ENCODE assay signal across 26 cellular contexts in the genomic region with DNA sequence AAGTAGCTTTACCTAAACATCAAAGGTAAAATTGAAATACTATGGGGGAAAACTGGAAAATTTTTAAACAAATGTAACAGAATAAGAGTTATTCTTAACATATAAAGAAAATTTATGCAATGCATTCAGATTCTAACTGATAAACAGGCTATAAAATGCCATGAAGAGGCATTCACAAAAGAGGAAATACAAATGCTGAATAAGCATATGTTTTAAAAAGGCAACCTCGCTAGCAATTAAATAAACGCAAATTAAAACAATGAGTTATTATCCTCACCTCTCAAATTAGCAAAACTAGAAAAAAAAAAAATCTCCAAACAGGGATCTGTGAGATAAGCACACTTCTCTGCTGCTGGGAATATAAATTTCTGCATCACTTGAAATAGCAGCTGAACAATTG.
DNase-seq lines count a peak whose midpoint lies in the region; ATAC-seq, FAIRE-seq and TF ChIP-seq lines count a peak whose summit lies in the region.
"Had no signal": no experiment of that assay in that cellular context is flagged by ENCODE, and none has a peak within 500 bp of the region (broad histone marks: within the 10 kb centered on the region; RNA-seq: fewer than 3 reads in every experiment).

No MANE protein-coding gene starts in this region.

- no peak overlapping the region for H2AK5ac ChIP-seq in H1 (ENCODE audit: low read depth, low read length)

- no peak overlapping the region for H3K4ac ChIP-seq in H1 (replicated peaks; ENCODE audit: insufficient read length, low read depth, low read length)

- no peak overlapping the region for H3K4me3 Mint-ChIP-seq in activated naive CD8-positive, alpha-beta T cell treated with anti-CD3 and anti-CD28 coated beads, Interleukin-2, amount 50 U/mL, for 24 hours
- H3K4me3 Mint-ChIP-seq: CD14-positive monocyte; CD4-positive, alpha-beta memory T cell; CD4-positive, CD25-positive, alpha-beta regulatory T cell; CD8-positive, alpha-beta memory T cell had no signal

- H3K4me1 ChIP-seq in HepG2 (ENCODE audit: insufficient read depth, low read length) (no peaks in the 10 kb centered on the region), right lobe of liver (peaks cover 0 to 22% (median 0%) of the 10 kb centered on the region in 4 donors), H1 (replicated peaks in 1 of 4; ENCODE audit: control insufficient read depth in 3 of 4, insufficient read depth in 4 of 4, low read length in 3 of 4) (no peaks in the 10 kb centered on the region)
- H3K4me1 ChIP-seq: BE2C, BLaER1 had no signal

- no peak overlapping the region for H3K4me3 ChIP-seq in HepG2 (replicated peaks in 1 of 3; ENCODE audit: insufficient read depth in 1 of 3, low read depth in 2 of 3, low read length in 3 of 3)
- H3K4me3 ChIP-seq in right lobe of liver, result no peak overlapping the region
- H3K4me3 ChIP-seq in SK-N-MC, result no peak overlapping the region
- no peak overlapping the region for H3K4me3 ChIP-seq in H1 (ENCODE audit: extremely low read depth in 1 of 4, insufficient read depth in 2 of 4, low read depth in 3 of 4, low read length in 4 of 4)
- H3K4me3 ChIP-seq: BLaER1, GM12878 had no signal

- in situ Hi-C loops in HepG2 (cut with HindIII; ENCODE audit: extremely low pct_ligation_motif_present, low pct_unique_long_range_greater_than_20kb), result no loop called here

- H4K20me1 ChIP-seq in HepG2 (ENCODE audit: insufficient read depth, low read length), result no peaks in the 10 kb centered on the region
- no peaks in the 10 kb centered on the region for H4K20me1 ChIP-seq in H1 (replicated peaks in 1 of 2; ENCODE audit: control insufficient read depth in 1 of 2, insufficient read depth in 2 of 2, low read length in 2 of 2)
- H4K20me1 ChIP-seq: BLaER1 had no signal

- H3K14ac ChIP-seq in H1 (ENCODE audit: insufficient read length), result no peak overlapping the region

- POLR2A ChIA-PET in HepG2 (lab: Yijun Ruan, JAX), result no interaction called here
- POLR2A ChIA-PET in H1 (lab: Charles Lee; ENCODE audit: partially characterized antibody), result no interaction called here

- no peak overlapping the region for H3K27ac Mint-ChIP-seq in activated naive CD8-positive, alpha-beta T cell treated with anti-CD3 and anti-CD28 coated beads, Interleukin-2, amount 50 U/mL, for 24 hours
- H3K27ac Mint-ChIP-seq: CD14-positive monocyte; CD4-positive, alpha-beta memory T cell; CD4-positive, CD25-positive, alpha-beta regulatory T cell; CD8-positive, alpha-beta memory T cell had no signal

- H2AFZ ChIP-seq in HepG2 (ENCODE audit: low read length), result no peak overlapping the region
- H2AFZ ChIP-seq in H1 (ENCODE audit: low read length), result no peak overlapping the region

- FAIRE-seq in HepG2 (lab: Jason Lieb, UNC) (no peak), H1 (lab: Jason Lieb, UNC) (no peak)
- FAIRE-seq: GM12878, GM12892, GM18507 had no signal

- H2BK15ac ChIP-seq in H1 (ENCODE audit: low read length), result no peak overlapping the region

- DNase-seq in HepG2 (ENCODE audit: low spot score) (no peak), right lobe of liver (no peak), SK-N-MC (ENCODE audit: low read depth, low spot score) (peak; percentile 30), H1 (ENCODE audit: low read depth in 1 of 2, low spot score in 2 of 2) (no peak), MV-4-11 (lab: John Stamatoyannopoulos, UW) (no peak)
- DNase-seq in activated naive CD8-positive, alpha-beta T cell treated with anti-CD3 and anti-CD28 coated beads, Interleukin-2, amount 50 U/mL, for 24 hours, result no peak
- DNase-seq: ACHN; BE2C; C1 segment of cervical spinal cord; CD4-positive, alpha-beta memory T cell; CD4-positive, CD25-positive, alpha-beta regulatory T cell; CD8-positive, alpha-beta memory T cell; COR-L47; DMS 273 treated with DMSO at 0.1 percent for 48 hours; DMS153; DMS53; DMS79; DND-41; EL; GDM1 had no signal

- TF ChIP-seq RAD21 in HepG2 (CRISPR knock-in tag; IDR thresholded peaks at IDR 0.05) (no peak), H1 (IDR thresholded peaks at IDR 0.05 in 1 of 2, conservative IDR thresholded peaks at IDR 0.05 in 1 of 2; ENCODE audit: low read depth in 2 of 2, low read length in 2 of 2) (no peak)

- no peak overlapping the region for H3K4me2 ChIP-seq in HepG2 (ENCODE audit: low read depth, low read length)
- no peak overlapping the region for H3K4me2 ChIP-seq in H1 (ENCODE audit: insufficient read depth in 1 of 2, low read depth in 2 of 2, low read length in 2 of 2)
- H3K4me2 ChIP-seq: BLaER1 had no signal

- no TSS peak for BruUV-seq in HepG2 (replicated peaks; lab: Mats Ljungman, UMichigan)

- peaks cover 7% of the 10 kb centered on the region for H3K9me3 Mint-ChIP-seq in activated naive CD8-positive, alpha-beta T cell treated with anti-CD3 and anti-CD28 coated beads, Interleukin-2, amount 50 U/mL, for 24 hours

- H4K8ac ChIP-seq in H1 (ENCODE audit: extremely low read depth, insufficient read depth, low read length), result no peak overlapping the region

- no peaks in the 10 kb centered on the region for H3K36me3 Mint-ChIP-seq in activated naive CD8-positive, alpha-beta T cell treated with anti-CD3 and anti-CD28 coated beads, Interleukin-2, amount 50 U/mL, for 24 hours (ENCODE audit: low read depth)
- H3K36me3 Mint-ChIP-seq: CD14-positive monocyte; CD4-positive, alpha-beta memory T cell; CD4-positive, CD25-positive, alpha-beta regulatory T cell had no signal

- no peaks in the 10 kb centered on the region for H3K23me2 ChIP-seq in H1 (ENCODE audit: low read depth, low read length)

- intact Hi-C loops in HepG2 (cut with micrococcal nuclease; ENCODE audit: unreplicated experiment) (no loop called here), right lobe of liver (cut with DNase I) (no loop called here)

- no peak overlapping the region for H3K23ac ChIP-seq in H1 (ENCODE audit: insufficient read length)

- H3K4me1 Mint-ChIP-seq in activated naive CD8-positive, alpha-beta T cell treated with anti-CD3 and anti-CD28 coated beads, Interleukin-2, amount 50 U/mL, for 24 hours, result no peaks in the 10 kb centered on the region
- H3K4me1 Mint-ChIP-seq: CD14-positive monocyte; CD4-positive, alpha-beta memory T cell; CD4-positive, CD25-positive, alpha-beta regulatory T cell; CD8-positive, alpha-beta memory T cell had no signal

- 0% methylated on average over 2 of the region's 2 CpGs for WGBS in HepG2 (ENCODE audit: low lambda C conversion rate)
- WGBS in right lobe of liver (ENCODE audit: insufficient coverage, low coverage, low lambda C conversion rate, missing lambda C conversion rate), result 74% methylated on average over 2 of the region's 2 CpGs
- 80% methylated on average over 2 of the region's 2 CpGs; no CpG with 5 or more reads in 1 of the 2 experiments for WGBS in H1 (ENCODE audit: extremely low coverage in 1 of 2, insufficient coverage in 1 of 2, insufficient read length in 1 of 2, insufficient replicate concordance in 2 of 2, low coverage in 1 of 2, low lambda C conversion rate in 2 of 2, missing lambda C conversion rate in 1 of 2), 2 experiments

- H3K56ac ChIP-seq in H1 (replicated peaks; ENCODE audit: insufficient read length, low read depth, low read length), result no peak overlapping the region

- TF ChIP-seq POLR2A in HepG2 (IDR thresholded peaks at IDR 0.05; ENCODE audit: insufficient read depth in 1 of 2, low read depth in 2 of 2, low read length in 2 of 2) (no peak), right lobe of liver (IDR thresholded peaks at IDR 0.05) (no peak), H1 (IDR thresholded peaks at IDR 0.05; ENCODE audit: control extremely low read depth in 1 of 2, low read depth in 2 of 2, low read length in 2 of 2) (no peak)

- H3K27me3 ChIP-seq in HepG2 (ENCODE audit: control insufficient read depth in 1 of 2, insufficient read depth in 2 of 2, low read length in 2 of 2) (no peaks in the 10 kb centered on the region), right lobe of liver (no peaks in the 10 kb centered on the region), H1 (replicated peaks in 1 of 4; ENCODE audit: control insufficient read depth in 3 of 4, extremely low read depth in 1 of 4, insufficient read depth in 3 of 4, low read length in 3 of 4) (no peaks in the 10 kb centered on the region)
- H3K27me3 ChIP-seq: BE2C, BLaER1 had no signal

- H2BK5ac ChIP-seq in H1 (ENCODE audit: low read depth, low read length), result no peak overlapping the region

- H2BK120ac ChIP-seq in H1 (replicated peaks; ENCODE audit: low read depth, low read length), result no peak overlapping the region

- ATAC-seq in HepG2 (no peak), right lobe of liver (no peak)
- no peak for ATAC-seq in activated naive CD8-positive, alpha-beta T cell treated with anti-CD3 and anti-CD28 coated beads, Interleukin-2, amount 50 U/mL, for 24 hours
- ATAC-seq: GM12878 had no signal

- TF ChIP-seq CTCF in HepG2 (CRISPR knock-in tag; IDR thresholded peaks at IDR 0.05), result no peak
- TF ChIP-seq CTCF in right lobe of liver (IDR thresholded peaks at IDR 0.05), result no peak
- no peak for TF ChIP-seq CTCF in H1 (IDR thresholded peaks at IDR 0.05; ENCODE audit: control extremely low read depth in 1 of 3, insufficient read depth in 1 of 3, low read depth in 1 of 3, low read length in 3 of 3)

- no peak overlapping the region for H4K5ac ChIP-seq in H1 (ENCODE audit: insufficient read length, low read depth, low read length)

- no peak for TF ChIP-seq EP300 in HepG2 (IDR thresholded peaks at IDR 0.05; ENCODE audit: low read depth in 2 of 2, low read length in 2 of 2)
- no peak for TF ChIP-seq EP300 in HepG2 (CRISPR knock-in tag; IDR thresholded peaks at IDR 0.05; ENCODE audit: borderline replicate concordance)
- no peak for TF ChIP-seq EP300 in H1 (IDR thresholded peaks at IDR 0.05; ENCODE audit: borderline replicate concordance in 1 of 2, low read depth in 2 of 2, low read length in 2 of 2)

- no peaks in the 10 kb centered on the region for H3K79me2 ChIP-seq in HepG2 (ENCODE audit: insufficient read depth, low read length)
- no peaks in the 10 kb centered on the region for H3K79me2 ChIP-seq in H1 (ENCODE audit: control insufficient read depth in 1 of 2, insufficient read depth in 2 of 2, low read length in 2 of 2)

- no peak overlapping the region for H3K9ac ChIP-seq in HepG2 (ENCODE audit: insufficient read depth, low read depth, low read length)
- H3K9ac ChIP-seq in SK-N-MC (ENCODE audit: insufficient read length), result no peak overlapping the region
- no peak overlapping the region for H3K9ac ChIP-seq in H1 (replicated peaks in 1 of 4; ENCODE audit: extremely low read depth in 1 of 4, low read depth in 3 of 4, low read length in 3 of 4)
- H3K9ac ChIP-seq: BLaER1 had no signal

- CTCF ChIA-PET in HepG2 (lab: Yijun Ruan, JAX; ENCODE audit: low intra/inter-chr PET ratio, low total read pairs) (no interaction called here), H1 (lab: Charles Lee; ENCODE audit: partially characterized antibody) (interaction anchor here (0.9 to 1.2 kb wide), 2 partner anchors 10 to 20 kb away, joined by 3 to 4 read pairs; no protein-coding TSS in a partner anchor)

- H3K18ac ChIP-seq in H1 (ENCODE audit: extremely low read depth, low read length), result no peak overlapping the region

- H3K36me3 ChIP-seq in HepG2 (replicated peaks in 1 of 2; ENCODE audit: control insufficient read depth in 1 of 2, insufficient read depth in 2 of 2, low read length in 2 of 2), result no peaks in the 10 kb centered on the region
- H3K36me3 ChIP-seq in right lobe of liver, result no peaks in the 10 kb centered on the region
- H3K36me3 ChIP-seq in SK-N-MC (ENCODE audit: insufficient read depth, low read length), result no peaks in the 10 kb centered on the region
- no peaks in the 10 kb centered on the region for H3K36me3 ChIP-seq in H1 (ENCODE audit: control insufficient read depth in 2 of 4, insufficient read depth in 4 of 4, low read length in 3 of 4)
- H3K36me3 ChIP-seq: BE2C, BLaER1 had no signal

- H3K9me3 ChIP-seq in HepG2 (ENCODE audit: low read length) (no peaks in the 10 kb centered on the region), right lobe of liver (no peaks in the 10 kb centered on the region), SK-N-MC (ENCODE audit: low read depth, low read length) (no peaks in the 10 kb centered on the region), H1 (ENCODE audit: insufficient read depth in 2 of 2, low read depth in 1 of 2, low read length in 1 of 2) (0 out of 4 replicates have a peak, but pooled peaks cover 0 to under 1% of the 10 kb centered on the region in 2 experiments)
- H3K9me3 ChIP-seq: BE2C had no signal

- H2BK20ac ChIP-seq in H1 (ENCODE audit: low read length), result no peak overlapping the region

- no peaks in the 10 kb centered on the region for H3K27me3 Mint-ChIP-seq in activated naive CD8-positive, alpha-beta T cell treated with anti-CD3 and anti-CD28 coated beads, Interleukin-2, amount 50 U/mL, for 24 hours
- H3K27me3 Mint-ChIP-seq: CD4-positive, alpha-beta memory T cell; CD4-positive, CD25-positive, alpha-beta regulatory T cell; CD8-positive, alpha-beta memory T cell had no signal

- H2BK12ac ChIP-seq in H1 (ENCODE audit: low read depth, low read length), result no peak overlapping the region

- H3K27ac ChIP-seq in HepG2 (ENCODE audit: extremely low read length, insufficient read depth, low read length) (no peak overlapping the region), right lobe of liver (no peak overlapping the region), SK-N-MC (peak overlapping the region; percentile 4; the same call in 1 of the 2 replicates), H1 (ENCODE audit: low read depth, low read length) (no peak overlapping the region)
- H3K27ac ChIP-seq: 22Rv1, BLaER1 had no signal

- no peaks in the 10 kb centered on the region for H3K79me1 ChIP-seq in H1 (ENCODE audit: low read depth, low read length)

- H4K91ac ChIP-seq in H1 (replicated peaks; ENCODE audit: insufficient read length, low read length), result no peak overlapping the region
